ENCODE assay signal across 8 cellular contexts in the genomic region with DNA sequence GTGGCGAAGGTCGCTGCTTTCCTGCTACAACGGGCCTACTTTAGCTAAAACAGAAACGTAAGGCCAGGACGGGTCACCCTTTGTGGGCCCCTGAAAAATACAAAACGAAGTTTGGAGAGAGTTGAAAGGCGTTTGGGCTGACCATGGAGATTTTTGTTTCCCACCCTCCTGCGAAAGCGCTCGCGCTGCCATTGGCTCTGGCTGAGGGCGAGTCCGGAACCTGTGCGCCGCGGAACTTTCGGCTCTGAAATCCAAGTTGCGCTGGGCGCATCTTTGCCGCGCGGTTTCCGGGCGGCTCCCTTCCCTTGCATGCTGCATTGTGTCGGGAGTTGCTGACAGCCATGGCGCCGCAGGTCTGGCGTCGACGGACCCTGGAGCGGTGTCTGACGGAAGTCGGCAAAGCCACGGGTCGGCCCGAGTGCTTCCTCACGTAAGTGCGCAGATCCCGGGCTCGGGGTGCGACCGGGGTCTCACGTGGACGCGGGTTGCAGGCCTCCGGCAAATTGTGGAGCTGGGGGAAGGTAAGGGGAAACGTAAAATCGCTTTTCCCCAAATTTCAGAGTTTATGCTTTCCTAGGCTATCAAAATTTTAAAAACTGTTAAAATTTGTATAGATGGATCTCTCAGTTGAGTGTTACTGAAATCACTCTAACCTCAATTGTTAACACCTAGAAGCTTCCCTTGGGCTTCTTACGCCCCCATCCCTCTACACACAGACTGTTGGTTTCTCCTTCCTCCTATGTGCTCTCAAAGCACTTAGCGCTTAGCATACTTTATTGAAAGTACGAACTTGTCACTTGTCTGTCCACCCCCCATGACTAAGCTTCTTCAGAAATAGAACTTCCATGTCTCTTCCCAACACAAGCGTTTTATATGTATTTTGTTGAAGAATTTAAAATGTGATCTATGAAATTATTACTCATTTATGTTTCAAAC. TPM values are rescaled to one million over a fixed set of nuclear protein-coding genes. Genes with fewer than 3 reads are reported as not detected.
DNase-seq lines count a peak whose midpoint lies in the region; ATAC-seq and TF ChIP-seq lines count a peak whose summit lies in the region.

A gene with protein sequence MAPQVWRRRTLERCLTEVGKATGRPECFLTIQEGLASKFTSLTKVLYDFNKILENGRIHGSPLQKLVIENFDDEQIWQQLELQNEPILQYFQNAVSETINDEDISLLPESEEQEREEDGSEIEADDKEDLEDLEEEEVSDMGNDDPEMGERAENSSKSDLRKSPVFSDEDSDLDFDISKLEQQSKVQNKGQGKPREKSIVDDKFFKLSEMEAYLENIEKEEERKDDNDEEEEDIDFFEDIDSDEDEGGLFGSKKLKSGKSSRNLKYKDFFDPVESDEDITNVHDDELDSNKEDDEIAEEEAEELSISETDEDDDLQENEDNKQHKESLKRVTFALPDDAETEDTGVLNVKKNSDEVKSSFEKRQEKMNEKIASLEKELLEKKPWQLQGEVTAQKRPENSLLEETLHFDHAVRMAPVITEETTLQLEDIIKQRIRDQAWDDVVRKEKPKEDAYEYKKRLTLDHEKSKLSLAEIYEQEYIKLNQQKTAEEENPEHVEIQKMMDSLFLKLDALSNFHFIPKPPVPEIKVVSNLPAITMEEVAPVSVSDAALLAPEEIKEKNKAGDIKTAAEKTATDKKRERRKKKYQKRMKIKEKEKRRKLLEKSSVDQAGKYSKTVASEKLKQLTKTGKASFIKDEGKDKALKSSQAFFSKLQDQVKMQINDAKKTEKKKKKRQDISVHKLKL (plus strand): TSS at position 310 of the 936 bp plus-strand sequence. CDS start 32 bp downstream, at position 342.

- H3K4me3 ChIP-seq in ovary (peak within 1 kb of the TSS; percentile 97), thymus (ENCODE audit: low read length) (peak within 1 kb of the TSS; percentile 92)

- TF ChIP-seq CTCF in ovary (IDR thresholded peaks at IDR 0.05) = no peak

- DNase-seq in NAMALWA (ENCODE audit: low spot score) (peak; percentile 94), SKM-1 (lab: John Stamatoyannopoulos, UW; ENCODE audit: unreplicated experiment) (peak; percentile 88), head of caudate nucleus (peak; percentile 83 to 97 (median 92)), ovary (peak; percentile 84 to 94 (median 85))
- DNase-seq in activated naive CD8-positive, alpha-beta T cell treated with anti-CD3 and anti-CD28 coated beads for 36 hours = peak; percentile 89

- no peaks in the 10 kb centered on the region for H3K9me3 Mint-ChIP-seq in activated naive CD8-positive, alpha-beta T cell treated with anti-CD3 and anti-CD28 coated beads for 36 hours

- TF ChIP-seq POLR2A in GM10847 (IDR thresholded peaks at IDR 0.05; ENCODE audit: extremely low read depth, insufficient read length) = peak; percentile 88
- no peak for TF ChIP-seq POLR2A in ovary (IDR thresholded peaks at IDR 0.05)

- H3K27ac ChIP-seq in ovary = peak within 1 kb of the TSS; percentile 74 to 91
- H3K27ac ChIP-seq in thymus (ENCODE audit: low read depth) = peak within 1 kb of the TSS; percentile 93

- H3K4me1 Mint-ChIP-seq in activated naive CD8-positive, alpha-beta T cell treated with anti-CD3 and anti-CD28 coated beads for 36 hours = peaks cover 8% of the 10 kb centered on the region

- H3K9me3 ChIP-seq in ovary (no peaks in the 10 kb centered on the region), thymus (ENCODE audit: control insufficient read depth) (no peaks in the 10 kb centered on the region)

- H3K36me3 Mint-ChIP-seq in activated naive CD8-positive, alpha-beta T cell treated with anti-CD3 and anti-CD28 coated beads for 36 hours = peaks cover 9% of the 10 kb centered on the region

- 0 to 1% (median 0%) methylated on average over 52 of the region's 52 CpGs for WGBS in ovary, 3 donors
- under 1% methylated on average over 52 of the region's 52 CpGs for WGBS in thymus

- no peaks in the 10 kb centered on the region for H3K36me3 ChIP-seq in ovary
- H3K36me3 ChIP-seq in thymus (ENCODE audit: control insufficient read depth, insufficient read depth) = peaks cover 10% of the 10 kb centered on the region

- H3K27me3 Mint-ChIP-seq in activated naive CD8-positive, alpha-beta T cell treated with anti-CD3 and anti-CD28 coated beads for 36 hours = no peaks in the 10 kb centered on the region

- H3K27ac Mint-ChIP-seq in activated naive CD8-positive, alpha-beta T cell treated with anti-CD3 and anti-CD28 coated beads for 36 hours = no peak within 1 kb of the TSS

- peak; percentile 92 for ATAC-seq in HG02571 (IDR thresholded peaks at IDR 0.05; ENCODE audit: unreplicated experiment)

- peaks cover 10% of the 10 kb centered on the region for H3K4me1 ChIP-seq in ovary (ENCODE audit: insufficient read depth)
- peaks cover 8% of the 10 kb centered on the region for H3K4me1 ChIP-seq in thymus (ENCODE audit: control insufficient read depth, insufficient read depth, low read length)

- H3K27me3 ChIP-seq in ovary (no peaks in the 10 kb centered on the region), thymus (ENCODE audit: control insufficient read depth, insufficient read depth) (no peaks in the 10 kb centered on the region)

- TF ChIP-seq EP300 in ovary (IDR thresholded peaks at IDR 0.05) = no peak

- intact Hi-C loops in head of caudate nucleus (cut with DNase I) = loop anchor here (2.0 kb wide), 1 partner anchor 60 kb away; no protein-coding TSS in a partner anchor
- intact Hi-C loops in ovary (cut with DNase I) = loop anchor here in 1 of 4 donors (10.0 kb wide), 1 partner anchor 136 kb away; a partner anchor contains a TSS

- no peak within 1 kb of the TSS for H3K4me3 Mint-ChIP-seq in activated naive CD8-positive, alpha-beta T cell treated with anti-CD3 and anti-CD28 coated beads for 36 hours

RNA-seq across cellular contexts. Expression of the gene that starts here (rescaled TPM):
- total RNA-seq in activated naive CD8-positive, alpha-beta T cell treated with anti-CD3 and anti-CD28 coated beads for 36 hours = 10 to 100 TPM; 69.5 to 74.2 TPM
- 10 to 100 TPM; 19.9 to 38.8 (median 28.9) TPM for total RNA-seq in ovary
- polyA plus RNA-seq in ovary (10 to 100 TPM; 22.9 to 30.8 TPM), thymus (42.2 TPM)

Comparison
In these comparisons a context has a peak if more than half of its experiments do, and no peak if none do; other contexts are left out.
1. Peak in every context shown above with its lines: DNase-seq, ATAC-seq, H3K4me3 ChIP-seq and H3K27ac ChIP-seq.